Comparison of ENCODE assay signal across 26 cellular contexts in genomic region chr14:62462996-62463395, GRCh38.
"Had no signal": no experiment of that assay in that cellular context is flagged by ENCODE, and none has a peak within 500 bp of the region (broad histone marks: within the 10 kb centered on the region; RNA-seq: fewer than 3 reads in every experiment).

No MANE protein-coding gene starts in this region.

- H3K27me3 Mint-ChIP-seq: activated CD8-positive, alpha-beta T cell treated with anti-CD3 and anti-CD28 coated beads for 36 hours; activated naive CD4-positive, alpha-beta T cell treated with anti-CD3 and anti-CD28 coated beads, Interleukin-2, amount 10 ng/mL, durations not matched to agents 7 days and 5 days; activated naive CD8-positive, alpha-beta T cell treated with anti-CD3 and anti-CD28 coated beads for 36 hours; central memory CD8-positive, alpha-beta T cell had no signal

- ATAC-seq: activated CD4-positive, CD25-positive, alpha-beta regulatory T cell treated with anti-CD3 and anti-CD28 coated beads, Interleukin-2, amount 50 U/mL, for 24 hours; activated CD8-positive, alpha-beta T cell treated with anti-CD3 and anti-CD28 coated beads for 36 hours; activated T-cell treated with anti-CD3 and anti-CD28 coated beads, Interleukin-2, amount 50 U/mL, for 72 hours; Panc1; SK-N-SH treated with all-trans-retinoic acid at 6 μM for 48 hours had no signal

- H3K36me3 ChIP-seq: SJSA1 had no signal

- H3K4me1 ChIP-seq: SJSA1 had no signal

- H3K27ac ChIP-seq: RWPE1, SJSA1 had no signal

- H3K9me3 ChIP-seq: SJSA1 had no signal

- DNase-seq: activated CD4-positive, alpha-beta T cell treated with anti-CD3 and anti-CD28 coated beads for 4 hours; activated CD8-positive, alpha-beta memory T cell treated with anti-CD3 and anti-CD28 coated beads, Interleukin-2, amount 50 U/mL, for 4 hours; activated CD8-positive, alpha-beta T cell treated with anti-CD3 and anti-CD28 coated beads for 36 hours; activated gamma-delta T cell treated with Interleukin-2 at 50 U/mL for 16 hours; activated naive CD4-positive, alpha-beta T cell treated with anti-CD3 and anti-CD28 coated beads, Interleukin-2, amount 10 ng/mL, durations not matched to agents 7 days and 5 days; activated naive CD8-positive, alpha-beta T cell treated with anti-CD3 and anti-CD28 coated beads for 36 hours; activated T-cell treated with anti-CD3 and anti-CD28 coated beads, Interleukin-2, amount 50 U/mL, for 72 hours; MM.1S; NCI-H1105 treated with DMSO at 0.1 percent for 48 hours; NCI-H1436 treated with DMSO at 0.1 percent for 48 hours; NCI-H187; NCI-H2081; NCI-H2171 treated with DMSO at 0.1 percent for 48 hours; NCI-H226; NCI-H526; NCI-H774; SHP77; SW 1271 had no signal

- H3K4me3 ChIP-seq: SJSA1 had no signal

- H3K27ac Mint-ChIP-seq: activated CD8-positive, alpha-beta T cell treated with anti-CD3 and anti-CD28 coated beads for 36 hours; activated naive CD4-positive, alpha-beta T cell treated with anti-CD3 and anti-CD28 coated beads, Interleukin-2, amount 10 ng/mL, durations not matched to agents 7 days and 5 days; activated naive CD8-positive, alpha-beta T cell treated with anti-CD3 and anti-CD28 coated beads for 36 hours; activated T-cell treated with anti-CD3 and anti-CD28 coated beads, Interleukin-2, amount 50 U/mL, for 72 hours; activated T-helper 2 cell treated with anti-CD3 and anti-CD28 coated beads, Interferon-gamma antibody, Interleukin-2, Interleukin-4, amounts not matched to agents 10 μg/mL and 5 μg/mL and 100 μg/mL, durations not matched to agents 14 hours and 24 hours and 36 hours; T-helper 1 cell treated with Interleukin-12 subunit alpha and Interleukin-12 subunit beta and Interleukin-4 antibody, amounts not matched to agents 30 μg/mL and 1 μg/mL, for 36 hours had no signal

- H3K9me3 Mint-ChIP-seq: activated naive CD4-positive, alpha-beta T cell treated with anti-CD3 and anti-CD28 coated beads, Interleukin-2, amount 10 ng/mL, durations not matched to agents 7 days and 5 days; activated naive CD8-positive, alpha-beta T cell treated with anti-CD3 and anti-CD28 coated beads for 36 hours had no signal

- H3K27me3 ChIP-seq: SJSA1 had no signal

- H3K36me3 Mint-ChIP-seq: activated naive CD4-positive, alpha-beta T cell treated with anti-CD3 and anti-CD28 coated beads, Interleukin-2, amount 10 ng/mL, durations not matched to agents 7 days and 5 days; activated naive CD8-positive, alpha-beta T cell treated with anti-CD3 and anti-CD28 coated beads for 36 hours had no signal

- H3K4me1 Mint-ChIP-seq: activated naive CD4-positive, alpha-beta T cell treated with anti-CD3 and anti-CD28 coated beads, Interleukin-2, amount 10 ng/mL, durations not matched to agents 7 days and 5 days; activated naive CD8-positive, alpha-beta T cell treated with anti-CD3 and anti-CD28 coated beads for 36 hours; central memory CD8-positive, alpha-beta T cell had no signal

- H3K4me3 Mint-ChIP-seq: activated CD8-positive, alpha-beta T cell treated with anti-CD3 and anti-CD28 coated beads for 36 hours; activated naive CD4-positive, alpha-beta T cell treated with anti-CD3 and anti-CD28 coated beads, Interleukin-2, amount 10 ng/mL, durations not matched to agents 7 days and 5 days; activated naive CD8-positive, alpha-beta T cell treated with anti-CD3 and anti-CD28 coated beads for 36 hours; activated T-cell treated with anti-CD3 and anti-CD28 coated beads, Interleukin-2, amount 50 U/mL, for 72 hours; central memory CD8-positive, alpha-beta T cell; T-helper 1 cell treated with Interleukin-12 subunit alpha and Interleukin-12 subunit beta and Interleukin-4 antibody, amounts not matched to agents 30 μg/mL and 1 μg/mL, for 36 hours had no signal
